ENCODE assay signal across 1 cellular context in the genomic region with DNA sequence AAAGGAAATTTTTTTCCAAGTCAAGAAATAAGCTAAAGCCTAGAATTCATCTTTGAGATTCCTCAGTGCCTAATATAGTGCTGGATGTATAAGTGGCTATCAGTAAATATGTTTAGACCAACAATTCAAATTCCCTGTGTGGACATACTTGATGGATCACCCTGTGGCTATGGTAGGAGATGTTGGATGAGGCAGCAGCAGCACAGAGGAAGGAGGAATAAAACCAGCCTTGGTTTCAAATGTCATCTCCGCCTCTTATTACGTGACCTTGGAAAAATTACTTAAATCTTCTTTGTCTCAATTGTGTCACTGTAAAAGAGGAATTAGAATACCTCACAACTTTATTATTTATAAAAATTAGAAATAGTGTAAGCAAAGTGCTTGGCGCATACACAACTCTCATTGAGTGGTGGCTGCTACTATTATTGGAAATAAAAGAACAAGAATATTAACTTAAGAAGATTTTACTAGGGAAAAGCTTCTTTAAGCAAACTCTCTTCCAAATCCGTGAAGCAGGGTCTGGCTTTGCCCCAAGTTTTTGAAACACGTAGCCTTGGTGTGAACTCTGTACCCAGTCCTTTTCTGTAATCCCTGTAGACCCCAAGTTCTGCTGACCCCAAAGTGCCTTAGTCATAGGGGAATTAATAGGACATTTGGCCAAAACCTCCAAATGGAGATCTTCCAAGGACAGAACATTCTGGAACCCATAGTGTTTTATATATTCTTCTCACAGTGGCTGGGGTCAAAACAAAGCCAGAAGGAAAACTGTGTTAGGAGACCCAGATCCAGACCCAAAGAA.
TF ChIP-seq lines count a peak whose summit lies in the region.

No MANE protein-coding gene starts in this region.

TF ChIP-seq in HepG2, 621 proteins besides CTCF, POLR2A, EP300 and RAD21 (continued from another document):
- TF ChIP-seq, protein P1, sequence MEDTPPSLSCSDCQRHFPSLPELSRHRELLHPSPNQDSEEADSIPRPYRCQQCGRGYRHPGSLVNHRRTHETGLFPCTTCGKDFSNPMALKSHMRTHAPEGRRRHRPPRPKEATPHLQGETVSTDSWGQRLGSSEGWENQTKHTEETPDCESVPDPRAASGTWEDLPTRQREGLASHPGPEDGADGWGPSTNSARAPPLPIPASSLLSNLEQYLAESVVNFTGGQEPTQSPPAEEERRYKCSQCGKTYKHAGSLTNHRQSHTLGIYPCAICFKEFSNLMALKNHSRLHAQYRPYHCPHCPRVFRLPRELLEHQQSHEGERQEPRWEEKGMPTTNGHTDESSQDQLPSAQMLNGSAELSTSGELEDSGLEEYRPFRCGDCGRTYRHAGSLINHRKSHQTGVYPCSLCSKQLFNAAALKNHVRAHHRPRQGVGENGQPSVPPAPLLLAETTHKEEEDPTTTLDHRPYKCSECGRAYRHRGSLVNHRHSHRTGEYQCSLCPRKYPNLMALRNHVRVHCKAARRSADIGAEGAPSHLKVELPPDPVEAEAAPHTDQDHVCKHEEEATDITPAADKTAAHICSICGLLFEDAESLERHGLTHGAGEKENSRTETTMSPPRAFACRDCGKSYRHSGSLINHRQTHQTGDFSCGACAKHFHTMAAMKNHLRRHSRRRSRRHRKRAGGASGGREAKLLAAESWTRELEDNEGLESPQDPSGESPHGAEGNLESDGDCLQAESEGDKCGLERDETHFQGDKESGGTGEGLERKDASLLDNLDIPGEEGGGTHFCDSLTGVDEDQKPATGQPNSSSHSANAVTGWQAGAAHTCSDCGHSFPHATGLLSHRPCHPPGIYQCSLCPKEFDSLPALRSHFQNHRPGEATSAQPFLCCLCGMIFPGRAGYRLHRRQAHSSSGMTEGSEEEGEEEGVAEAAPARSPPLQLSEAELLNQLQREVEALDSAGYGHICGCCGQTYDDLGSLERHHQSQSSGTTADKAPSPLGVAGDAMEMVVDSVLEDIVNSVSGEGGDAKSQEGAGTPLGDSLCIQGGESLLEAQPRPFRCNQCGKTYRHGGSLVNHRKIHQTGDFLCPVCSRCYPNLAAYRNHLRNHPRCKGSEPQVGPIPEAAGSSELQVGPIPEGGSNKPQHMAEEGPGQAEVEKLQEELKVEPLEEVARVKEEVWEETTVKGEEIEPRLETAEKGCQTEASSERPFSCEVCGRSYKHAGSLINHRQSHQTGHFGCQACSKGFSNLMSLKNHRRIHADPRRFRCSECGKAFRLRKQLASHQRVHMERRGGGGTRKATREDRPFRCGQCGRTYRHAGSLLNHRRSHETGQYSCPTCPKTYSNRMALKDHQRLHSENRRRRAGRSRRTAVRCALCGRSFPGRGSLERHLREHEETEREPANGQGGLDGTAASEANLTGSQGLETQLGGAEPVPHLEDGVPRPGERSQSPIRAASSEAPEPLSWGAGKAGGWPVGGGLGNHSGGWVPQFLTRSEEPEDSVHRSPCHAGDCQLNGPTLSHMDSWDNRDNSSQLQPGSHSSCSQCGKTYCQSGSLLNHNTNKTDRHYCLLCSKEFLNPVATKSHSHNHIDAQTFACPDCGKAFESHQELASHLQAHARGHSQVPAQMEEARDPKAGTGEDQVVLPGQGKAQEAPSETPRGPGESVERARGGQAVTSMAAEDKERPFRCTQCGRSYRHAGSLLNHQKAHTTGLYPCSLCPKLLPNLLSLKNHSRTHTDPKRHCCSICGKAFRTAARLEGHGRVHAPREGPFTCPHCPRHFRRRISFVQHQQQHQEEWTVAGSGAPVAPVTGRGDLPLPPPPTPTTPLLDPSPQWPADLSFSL (CRISPR knock-in tag; IDR thresholded peaks at IDR 0.05) = no peak
- TF ChIP-seq IKZF4 (CRISPR knock-in tag; IDR thresholded peaks at IDR 0.05; ENCODE audit: borderline replicate concordance, low read depth, not compliant biosample characterization) (no peak), KDM3A (CRISPR knock-in tag; IDR thresholded peaks at IDR 0.05; ENCODE audit: low read depth) (no peak)
TF ChIP-seq in HepG2: peak in this region for 0.
